8 cellular contexts compared by ENCODE assay signal in genomic region chr1:207049974-207050391, GRCh38. TPM values are rescaled to one million over a fixed set of nuclear protein-coding genes. Genes with fewer than 3 reads are reported as not detected.
DNase-seq lines count a peak whose midpoint lies in the region; ATAC-seq lines count a peak whose summit lies in the region.

No MANE protein-coding gene starts in this region.

- no peak overlapping the region for H3K14ac ChIP-seq in mesenchymal stem cell (ENCODE audit: low read length in 2 of 2)

- no peaks in the 10 kb centered on the region for H3K9me3 Mint-ChIP-seq in effector memory CD8-positive, alpha-beta T cell
- no peaks in the 10 kb centered on the region for H3K9me3 Mint-ChIP-seq in stimulated activated naive CD8-positive, alpha-beta T cell treated with anti-CD3 and anti-CD28 coated beads, Interleukin-15, Interleukin-2, amounts not matched to agents 100 ng/mL and 50 ng/mL, for 24 hours

- H2BK5ac ChIP-seq in mesenchymal stem cell (ENCODE audit: low read depth, low read length, poor library complexity, severe bottlenecking) = no peak overlapping the region

- H2BK120ac ChIP-seq in mesenchymal stem cell (ENCODE audit: low read depth, low read length) = no peak overlapping the region

- H3K27me3 Mint-ChIP-seq in effector memory CD8-positive, alpha-beta T cell = no peaks in the 10 kb centered on the region
- no peaks in the 10 kb centered on the region for H3K27me3 Mint-ChIP-seq in stimulated activated naive CD8-positive, alpha-beta T cell treated with anti-CD3 and anti-CD28 coated beads, Interleukin-15, Interleukin-2, amounts not matched to agents 100 ng/mL and 50 ng/mL, for 24 hours

- H4K91ac ChIP-seq in mesenchymal stem cell (ENCODE audit: low read length) = no peak overlapping the region

- WGBS in mesenchymal stem cell = 1% methylated on average over 4 of the region's 6 CpGs

- peak overlapping the region; percentile 97 for H3K9ac ChIP-seq in mesenchymal stem cell (ENCODE audit: low read length)

- peak overlapping the region; percentile 48 to 96 for H3K4me3 ChIP-seq in mesenchymal stem cell (ENCODE audit: insufficient read depth in 1 of 2, low read depth in 1 of 2, low read length in 2 of 2)

- no peak overlapping the region for H2BK15ac ChIP-seq in mesenchymal stem cell (ENCODE audit: low read depth, poor library complexity, severe bottlenecking)

- ATAC-seq in GM21619 (IDR thresholded peaks at IDR 0.05; ENCODE audit: unreplicated experiment) = peak; percentile 34
- ATAC-seq in activated CD4-positive, CD25-positive, alpha-beta regulatory T cell treated with anti-CD3 and anti-CD28 coated beads, Interleukin-2, amount 50 U/mL, for 24 hours = peak; percentile 40 to 42
- ATAC-seq in effector memory CD8-positive, alpha-beta T cell (replicated peaks) = peak; percentile 44

- peak overlapping the region; percentile 70 for H3K27ac ChIP-seq in mesenchymal stem cell (ENCODE audit: low read length, poor library complexity, severe bottlenecking)

- H3K9me3 ChIP-seq in mesenchymal stem cell (ENCODE audit: control insufficient read depth, low read length) = no peaks in the 10 kb centered on the region

- H3K79me1 ChIP-seq in mesenchymal stem cell (replicated peaks; ENCODE audit: low read length, poor library complexity, severe bottlenecking) = no peaks in the 10 kb centered on the region

- H3K4me1 ChIP-seq in mesenchymal stem cell (ENCODE audit: control insufficient read depth, insufficient read depth, low read depth, low read length) = peaks cover 6% of the 10 kb centered on the region

- peaks cover 31 to 51% of the 10 kb centered on the region in 2 donors for H3K4me1 Mint-ChIP-seq in effector memory CD8-positive, alpha-beta T cell (ENCODE audit: low read depth in 2 of 2)
- peaks cover 78% of the 10 kb centered on the region for H3K4me1 Mint-ChIP-seq in stimulated activated naive CD8-positive, alpha-beta T cell treated with anti-CD3 and anti-CD28 coated beads, Interleukin-15, Interleukin-2, amounts not matched to agents 100 ng/mL and 50 ng/mL, for 24 hours (ENCODE audit: low read depth)

- peaks cover 2 to 46% of the 10 kb centered on the region in 2 experiments for H3K36me3 ChIP-seq in mesenchymal stem cell (ENCODE audit: control insufficient read depth in 1 of 2, insufficient read depth in 2 of 2, low read depth in 1 of 2, low read length in 2 of 2)

- no peak overlapping the region for H3K23ac ChIP-seq in mesenchymal stem cell (ENCODE audit: low read length in 2 of 2)

- H3K36me3 Mint-ChIP-seq in effector memory CD8-positive, alpha-beta T cell (ENCODE audit: insufficient read depth) = peaks cover 43% of the 10 kb centered on the region
- H3K36me3 Mint-ChIP-seq in stimulated activated naive CD8-positive, alpha-beta T cell treated with anti-CD3 and anti-CD28 coated beads, Interleukin-15, Interleukin-2, amounts not matched to agents 100 ng/mL and 50 ng/mL, for 24 hours (ENCODE audit: low read depth) = peaks cover 40% of the 10 kb centered on the region

- peak; percentile 42 for DNase-seq in CMK (ENCODE audit: low read depth)
- peak; percentile 33 for DNase-seq in NCI-H2029 treated with DMSO at 0.1 percent for 48 hours (lab: John Stamatoyannopoulos, UW)
- DNase-seq in effector memory CD8-positive, alpha-beta T cell = peak; percentile 40 to 49 (median 41)
- DNase-seq in mesenchymal stem cell = peak; percentile 78
- DNase-seq in GDM1 (lab: John Stamatoyannopoulos, UW) = no peak

- H3K27ac Mint-ChIP-seq in effector memory CD8-positive, alpha-beta T cell = peak overlapping the region; percentile 95 to 97
- H3K27ac Mint-ChIP-seq in stimulated activated naive CD8-positive, alpha-beta T cell treated with anti-CD3 and anti-CD28 coated beads, Interleukin-15, Interleukin-2, amounts not matched to agents 100 ng/mL and 50 ng/mL, for 24 hours = peak overlapping the region; percentile 98

- H4K8ac ChIP-seq in mesenchymal stem cell (ENCODE audit: low read length) = no peak overlapping the region

- H3K27me3 ChIP-seq in mesenchymal stem cell (ENCODE audit: control insufficient read depth in 1 of 2, insufficient read depth in 1 of 2, low read length in 2 of 2) = no peaks in the 10 kb centered on the region

- H2BK12ac ChIP-seq in mesenchymal stem cell (ENCODE audit: low read length in 2 of 2) = no peak overlapping the region

- H3K4ac ChIP-seq in mesenchymal stem cell (ENCODE audit: low read depth in 1 of 2, low read length in 2 of 2) = no peak overlapping the region

- H2AFZ ChIP-seq in mesenchymal stem cell (ENCODE audit: low read depth, low read length) = no peak overlapping the region

- no peak overlapping the region for H2AK5ac ChIP-seq in mesenchymal stem cell (ENCODE audit: low read length, severe bottlenecking)

- peak overlapping the region; percentile 97 to 98 for H3K4me3 Mint-ChIP-seq in effector memory CD8-positive, alpha-beta T cell
- H3K4me3 Mint-ChIP-seq in stimulated activated naive CD8-positive, alpha-beta T cell treated with anti-CD3 and anti-CD28 coated beads, Interleukin-15, Interleukin-2, amounts not matched to agents 100 ng/mL and 50 ng/mL, for 24 hours = peak overlapping the region; percentile 99

- no peak overlapping the region for H3K18ac ChIP-seq in mesenchymal stem cell (ENCODE audit: low read depth in 1 of 2, low read length in 2 of 2)

- H3K4me2 ChIP-seq in mesenchymal stem cell (ENCODE audit: low read length, poor library complexity, severe bottlenecking) = peak overlapping the region; percentile 12

RNA-seq across cellular contexts. Expression of gene YOD1, which starts 1.0 kb away (rescaled TPM):
- polyA plus RNA-seq in mesenchymal stem cell (2013, experiment 1 of 2) = 2.7 TPM
- 2.7 TPM for polyA plus RNA-seq in mesenchymal stem cell (2013, experiment 2 of 2)

RNA-seq across cellular contexts. Expression of gene PFKFB2, which starts 3.1 kb away (rescaled TPM):
- polyA plus RNA-seq in mesenchymal stem cell (2013, experiment 1 of 2) = 3.6 TPM
- 3.4 TPM for polyA plus RNA-seq in mesenchymal stem cell (2013, experiment 2 of 2)

RNA-seq across cellular contexts. Expression of gene C1orf116, which starts 17.4 kb away (rescaled TPM):
- polyA plus RNA-seq in mesenchymal stem cell (2013, experiment 1 of 2) = 0.01 TPM
- polyA plus RNA-seq in mesenchymal stem cell (2013, experiment 2 of 2) = 0.01 TPM

RNA-seq across cellular contexts. Expression of gene C4BPB, which starts 38.7 kb away (rescaled TPM):
- polyA plus RNA-seq in mesenchymal stem cell (2013, experiment 1 of 2) = not detected
- not detected for polyA plus RNA-seq in mesenchymal stem cell (2013, experiment 2 of 2)

RNA-seq across cellular contexts. Expression of gene C4BPA, which starts 54.0 kb away (rescaled TPM):
- not detected for polyA plus RNA-seq in mesenchymal stem cell (2013, experiment 1 of 2)
- not detected for polyA plus RNA-seq in mesenchymal stem cell (2013, experiment 2 of 2)
